17 cellular contexts compared by ENCODE assay signal in genomic region chr10:132898391-132899053, GRCh38. TPM values are rescaled to one million over a fixed set of nuclear protein-coding genes. Genes with fewer than 3 reads are reported as not detected.
DNase-seq lines count a peak whose midpoint lies in the region; ATAC-seq and TF ChIP-seq lines count a peak whose summit lies in the region.
"Had no signal": no experiment of that assay in that cellular context is flagged by ENCODE, and none has a peak within 500 bp of the region (broad histone marks: within the 10 kb centered on the region; RNA-seq: fewer than 3 reads in every experiment).

No MANE protein-coding gene starts in this region.

- H3K4me3 ChIP-seq in right atrium auricular region (no peak overlapping the region), dorsolateral prefrontal cortex (no peak overlapping the region), mucosa of descending colon (no peak overlapping the region)
- H3K4me3 ChIP-seq: GM23248 had no signal

- no peaks in the 10 kb centered on the region for H3K4me1 Mint-ChIP-seq in stimulated activated memory B cell treated with anti-CD40 and anti-IgM and Interleukin-4, amounts not matched to agents 10 μg/mL and 1 μg/mL and 100 μg/mL, for 72 hours

- no peak overlapping the region for H3K27ac ChIP-seq in right atrium auricular region
- no peak overlapping the region for H3K27ac ChIP-seq in dorsolateral prefrontal cortex
- H3K27ac ChIP-seq: GM23248 had no signal

- H3K9me3 Mint-ChIP-seq in stimulated activated memory B cell treated with anti-CD40 and anti-IgM and Interleukin-4, amounts not matched to agents 10 μg/mL and 1 μg/mL and 100 μg/mL, for 72 hours = peaks cover 8% of the 10 kb centered on the region
- H3K9me3 Mint-ChIP-seq: CD8-positive, alpha-beta T cell had no signal

- H3K27me3 Mint-ChIP-seq in stimulated activated memory B cell treated with anti-CD40 and anti-IgM and Interleukin-4, amounts not matched to agents 10 μg/mL and 1 μg/mL and 100 μg/mL, for 72 hours = peaks cover 45% of the 10 kb centered on the region

- H3K9me3 ChIP-seq in right atrium auricular region (no peaks in the 10 kb centered on the region), mucosa of descending colon (no peaks in the 10 kb centered on the region)
- H3K9me3 ChIP-seq: BE2C had no signal

- no peak overlapping the region for H3K27ac Mint-ChIP-seq in stimulated activated memory B cell treated with anti-CD40 and anti-IgM and Interleukin-4, amounts not matched to agents 10 μg/mL and 1 μg/mL and 100 μg/mL, for 72 hours
- H3K27ac Mint-ChIP-seq: CD8-positive, alpha-beta T cell had no signal

- H3K4me1 ChIP-seq in right atrium auricular region (no peaks in the 10 kb centered on the region), mucosa of descending colon (ENCODE audit: low read depth) (no peaks in the 10 kb centered on the region)
- H3K4me1 ChIP-seq: BE2C had no signal

- H3K27me3 ChIP-seq in right atrium auricular region = no peaks in the 10 kb centered on the region
- peaks cover 0 to 4% (median 0%) of the 10 kb centered on the region in 45 donors for H3K27me3 ChIP-seq in dorsolateral prefrontal cortex

- H3K36me3 Mint-ChIP-seq in stimulated activated memory B cell treated with anti-CD40 and anti-IgM and Interleukin-4, amounts not matched to agents 10 μg/mL and 1 μg/mL and 100 μg/mL, for 72 hours = no peaks in the 10 kb centered on the region
- H3K36me3 Mint-ChIP-seq: CD8-positive, alpha-beta T cell had no signal

- peak; percentile 42 for DNase-seq in Right ventricle myocardium superior
- no peak for DNase-seq in right atrium auricular region (ENCODE audit: low spot score)
- DNase-seq in dorsolateral prefrontal cortex = peak in 6 of 10 donors; percentile 11 to 40 (median 24)
- peak in 2 of 3 donors; percentile 7 to 39 for DNase-seq in mucosa of descending colon
- DNase-seq in NCI-H2029 treated with DMSO at 0.1 percent for 48 hours (lab: John Stamatoyannopoulos, UW) = no peak
- DNase-seq in GM13976 (ENCODE audit: low spot score) = no peak
- DNase-seq: BE2C; CD8-positive, alpha-beta T cell; DMS79 treated with DMSO at 0.1 percent for 48 hours; GM23248; NCI-H146; NCI-H2107; NCI-H345; NCI-H526 treated with DMSO at 0.1 percent for 48 hours; OCI-M1 had no signal

- no peak overlapping the region for H3K4me3 Mint-ChIP-seq in stimulated activated memory B cell treated with anti-CD40 and anti-IgM and Interleukin-4, amounts not matched to agents 10 μg/mL and 1 μg/mL and 100 μg/mL, for 72 hours
- H3K4me3 Mint-ChIP-seq: CD8-positive, alpha-beta T cell had no signal

- intact Hi-C loops in Right ventricle myocardium superior (cut with DNase I) (no loop called here), dorsolateral prefrontal cortex (cut with DNase I) (no loop called here), mucosa of descending colon (cut with DNase I, micrococcal nuclease) (no loop called here)

- in situ Hi-C loops in GM13976 (cut with MboI; ENCODE audit: low sequenced_read_pairs, unreplicated experiment) = no loop called here

- TF ChIP-seq CTCF in right atrium auricular region (IDR thresholded peaks at IDR 0.05) (no peak), dorsolateral prefrontal cortex (IDR thresholded peaks at IDR 0.05 in 54 of 56, conservative IDR thresholded peaks at IDR 0.05 in 2 of 56; ENCODE audit: low read depth in 1 of 56, partially characterized antibody in 56 of 56) (no peak), mucosa of descending colon (IDR thresholded peaks at IDR 0.05) (no peak), GM13976 (IDR thresholded peaks at IDR 0.05; ENCODE audit: borderline replicate concordance, control extremely low read depth, extremely low read depth, insufficient read depth, missing control alignments) (no peak)

- H3K36me3 ChIP-seq in right atrium auricular region (no peaks in the 10 kb centered on the region), mucosa of descending colon (ENCODE audit: low read depth) (no peaks in the 10 kb centered on the region)
- H3K36me3 ChIP-seq: BE2C had no signal

- ATAC-seq in Right ventricle myocardium superior (ENCODE audit: poor library complexity) (no peak), mucosa of descending colon (no peak), GM21529 (IDR thresholded peaks at IDR 0.05; ENCODE audit: unreplicated experiment) (no peak)
- peak; percentile 37 for ATAC-seq in stimulated activated memory B cell treated with anti-CD40 and anti-IgM and Interleukin-4, amounts not matched to agents 10 μg/mL and 1 μg/mL and 100 μg/mL, for 72 hours
- ATAC-seq: CD8-positive, alpha-beta T cell had no signal

RNA-seq across cellular contexts. Expression of gene CFAP46, which starts 43.8 kb away (rescaled TPM):
- total RNA-seq in Right ventricle myocardium superior = 1.9 TPM
- total RNA-seq in right atrium auricular region = 1 to 10 TPM in 1 of 2 donors, under 1 TPM in 1; 0.35 to 1.5 TPM
- 10 to 100 TPM in 114 of 120 experiments, 1 to 10 TPM in 6; 7.4 to 31.9 (median 17.0) TPM for total RNA-seq in dorsolateral prefrontal cortex
- total RNA-seq in mucosa of descending colon = 1 to 10 TPM in 1 of 3 donors, under 1 TPM in 1, not detected in 1; 0.78 to 1.0 TPM
- total RNA-seq: CD8-positive, alpha-beta T cell had no signal

Comparison
In these comparisons a context has a peak if more than half of its experiments do, and no peak if none do; other contexts are left out.
1. DNase-seq: peak in Right ventricle myocardium superior (single experiment), dorsolateral prefrontal cortex (6 of 10) and mucosa of descending colon (2 of 3); none in right atrium auricular region (single experiment), NCI-H2029 treated with DMSO at 0.1 percent for 48 hours (single experiment) and GM13976 (single experiment).